23 cellular contexts compared by ENCODE assay signal in the genomic region with DNA sequence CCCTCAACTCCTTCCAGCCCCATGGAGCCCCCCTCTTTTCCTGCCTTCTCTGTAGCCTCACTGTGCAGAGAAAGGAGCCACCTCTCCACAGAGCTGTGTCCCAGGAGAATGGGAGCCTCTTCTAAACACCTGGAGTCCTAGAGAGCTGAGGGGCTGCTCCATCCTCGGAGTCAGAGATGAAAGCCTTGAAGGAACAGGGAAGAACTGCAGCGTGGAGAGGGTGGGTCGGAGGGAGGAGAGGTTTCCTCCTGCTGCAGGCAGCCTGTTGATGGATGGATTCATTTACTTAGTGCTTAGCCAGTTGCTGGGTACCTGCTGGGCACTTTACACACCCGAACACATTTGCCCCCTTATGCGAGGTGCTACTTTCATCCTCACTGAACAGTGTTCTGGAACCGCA. TPM values are rescaled to one million over a fixed set of nuclear protein-coding genes. Genes with fewer than 3 reads are reported as not detected.
"Had no signal": no experiment of that assay in that cellular context is flagged by ENCODE, and none has a peak within 500 bp of the region (broad histone marks: within the 10 kb centered on the region; RNA-seq: fewer than 3 reads in every experiment).

No MANE protein-coding gene starts in this region.

- H3K27ac ChIP-seq: KMS-11, RWPE1 had no signal

- DNase-seq: Kasumi-1, MM.1S, NCI-H1092 treated with DMSO at 0.1 percent for 48 hours, NCI-H1436, NCI-H187, NCI-H2029, NCI-H2081 treated with DMSO at 0.1 percent for 48 hours, NCI-H2171, NCI-H226, NCI-H446, NCI-H510A, NCI-H524 treated with DMSO at 0.1 percent for 48 hours, NCI-H69, NCI-H774, SHP77, SK-N-SH had no signal

- H3K9me3 ChIP-seq: SK-N-SH had no signal

- ATAC-seq: K562 had no signal

- H3K4me3 ChIP-seq: K562 had no signal

RNA-seq across cellular contexts. Expression of gene C10orf120, which starts 39.0 kb away (rescaled TPM):
- total RNA-seq: HT1080, K562, M059J, SK-MEL-5 had no signal
- polyA plus RNA-seq: IgD-negative memory B cell, K562, SK-N-SH had no signal
